In the genomic region with DNA sequence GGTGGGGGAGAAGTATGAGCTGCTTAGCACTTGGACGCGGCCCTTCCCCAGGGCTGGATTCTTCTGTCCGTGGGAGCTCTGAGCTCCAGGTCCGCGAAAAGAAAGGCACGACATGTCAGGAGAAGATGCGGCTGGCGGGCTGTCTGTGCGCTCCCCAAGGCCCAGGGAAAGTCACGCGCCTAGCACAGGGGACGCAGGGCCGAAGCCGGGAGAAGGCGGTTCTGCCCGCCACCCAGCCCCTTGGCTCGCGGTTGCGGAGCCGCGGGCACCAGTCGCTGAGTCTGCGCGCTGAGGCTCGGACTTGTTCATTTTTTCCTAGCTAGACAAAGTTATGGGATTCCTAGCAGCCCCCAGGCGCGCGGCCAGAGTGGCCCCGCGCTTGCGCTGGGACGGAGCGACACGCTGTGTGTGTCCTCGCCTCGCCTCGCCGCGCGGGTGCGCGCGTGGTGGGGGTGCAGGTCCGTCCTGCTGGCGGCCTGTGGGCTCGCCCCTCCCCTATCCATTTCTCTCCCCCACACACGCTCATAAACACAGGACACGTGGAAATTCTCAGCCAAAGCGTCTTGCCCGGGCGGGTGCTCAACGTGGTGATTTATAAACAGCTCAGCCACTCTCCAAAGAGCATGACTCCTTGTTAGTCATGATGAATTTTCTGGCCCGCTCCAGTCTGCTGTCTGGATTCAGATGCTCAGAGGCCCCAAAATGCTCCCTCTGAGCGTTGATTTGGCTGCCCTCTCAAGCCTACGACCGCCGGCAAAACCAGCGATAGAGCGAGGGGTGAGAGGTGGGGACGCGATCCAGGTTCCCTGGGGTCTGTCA, we compare ENCODE assay signal across 9 cellular contexts. TPM values are rescaled to one million over a fixed set of nuclear protein-coding genes. Genes with fewer than 3 reads are reported as not detected.
DNase-seq lines count a peak whose midpoint lies in the region; ATAC-seq, FAIRE-seq and TF ChIP-seq lines count a peak whose summit lies in the region.
"Had no signal": no experiment of that assay in that cellular context is flagged by ENCODE, and none has a peak within 500 bp of the region (broad histone marks: within the 10 kb centered on the region; RNA-seq: fewer than 3 reads in every experiment).

No MANE protein-coding gene starts in this region.

- ATAC-seq in naive B cell (ENCODE audit: low read depth in 2 of 2): no peak
- no peak for ATAC-seq in HG03039 (IDR thresholded peaks at IDR 0.05; ENCODE audit: unreplicated experiment)
- no peak for ATAC-seq in GM18909 (IDR thresholded peaks at IDR 0.05; ENCODE audit: poor library complexity, unreplicated experiment)

- dilution Hi-C loops in endothelial cell of umbilical vein (cut with MboI; ENCODE audit: extremely low pct_ligation_motif_present, low sequenced_read_pairs): no loop called here

- H3K4me1 Mint-ChIP-seq in T-helper 1 cell treated with Interleukin-12 subunit alpha and Interleukin-12 subunit beta and Interleukin-4 antibody, amounts not matched to agents 30 μg/mL and 1 μg/mL, for 36 hours (ENCODE audit: low read depth): peaks cover 21% of the 10 kb centered on the region
- peaks cover 54 to 63% (median 54%) of the 10 kb centered on the region in 3 donors for H3K4me1 Mint-ChIP-seq in naive B cell

- TF ChIP-seq CTCF in endothelial cell of umbilical vein (IDR thresholded peaks at IDR 0.05; ENCODE audit: extremely low read depth in 1 of 2, insufficient read depth in 1 of 2, low read depth in 1 of 2, low read length in 2 of 2) (no peak), prostate gland (IDR thresholded peaks at IDR 0.05) (no peak)

- no peak for FAIRE-seq in endothelial cell of umbilical vein (lab: Jason Lieb, UNC)

- CTCF ChIA-PET in endothelial cell of umbilical vein (lab: Charles Lee): interaction anchor here (1.3 to 1.5 kb wide), 2 partner anchors 10 to 287 kb away, joined by 4 to 8 read pairs; no protein-coding TSS in a partner anchor

- POLR2A ChIA-PET in endothelial cell of umbilical vein (lab: Charles Lee): no interaction called here

- H3K36me3 Mint-ChIP-seq in T-helper 1 cell treated with Interleukin-12 subunit alpha and Interleukin-12 subunit beta and Interleukin-4 antibody, amounts not matched to agents 30 μg/mL and 1 μg/mL, for 36 hours (ENCODE audit: low read depth): no peaks in the 10 kb centered on the region
- peaks cover 0 to 16% of the 10 kb centered on the region in 2 donors for H3K36me3 Mint-ChIP-seq in naive B cell

- peaks cover 82% of the 10 kb centered on the region for H3K27me3 Mint-ChIP-seq in T-helper 1 cell treated with Interleukin-12 subunit alpha and Interleukin-12 subunit beta and Interleukin-4 antibody, amounts not matched to agents 30 μg/mL and 1 μg/mL, for 36 hours (ENCODE audit: low read depth)
- H3K27me3 Mint-ChIP-seq in naive B cell: peaks cover 74 to 92% (median 91%) of the 10 kb centered on the region in 3 donors

- H3K27me3 ChIP-seq in endothelial cell of umbilical vein (ENCODE audit: control insufficient read depth in 2 of 2, insufficient read depth in 2 of 2, low read length in 2 of 2) (peaks cover 82 to 93% of the 10 kb centered on the region in 2 experiments), prostate gland (replicated peaks; ENCODE audit: insufficient read depth) (peaks cover 58% of the 10 kb centered on the region)

- peaks cover 9% of the 10 kb centered on the region for H3K4me1 ChIP-seq in endothelial cell of umbilical vein (ENCODE audit: control insufficient read depth, extremely low read depth, insufficient read depth, low read length)
- H3K4me1 ChIP-seq in prostate gland (replicated peaks): peaks cover 9% of the 10 kb centered on the region

- TF ChIP-seq POLR2A in endothelial cell of umbilical vein (IDR thresholded peaks at IDR 0.05; ENCODE audit: low read depth, low read length) (no peak), prostate gland (IDR thresholded peaks at IDR 0.05) (no peak)

- no TSS peak for BruUV-seq in endothelial cell of umbilical vein (replicated peaks; lab: Mats Ljungman, UMichigan)

- H4K20me1 ChIP-seq in endothelial cell of umbilical vein (replicated peaks; ENCODE audit: control insufficient read depth, extremely low read depth, insufficient read depth, low read length): no peaks in the 10 kb centered on the region

- WGBS in prostate gland: 2% methylated on average over 53 of the region's 61 CpGs

- H3K27ac Mint-ChIP-seq in T-helper 1 cell treated with Interleukin-12 subunit alpha and Interleukin-12 subunit beta and Interleukin-4 antibody, amounts not matched to agents 30 μg/mL and 1 μg/mL, for 36 hours: peak overlapping the region; percentile 71
- H3K27ac Mint-ChIP-seq in naive B cell: peak overlapping the region in 3 of 6 donors; percentile 34 to 94 (median 71)

- intact Hi-C loops in endothelial cell of umbilical vein (cut with micrococcal nuclease) (loop anchor here (5.0 to 10.0 kb wide), 2 partner anchors 125 to 762 kb away; no protein-coding TSS in a partner anchor), prostate gland (cut with DNase I) (no loop called here)

- no peak for DNase-seq in T-helper 1 cell
- DNase-seq in NCI-H774 (lab: John Stamatoyannopoulos, UW): peak; percentile 36
- no peak for DNase-seq in endothelial cell of umbilical vein (ENCODE audit: low read depth, low spot score)
- DNase-seq in naive B cell: no peak
- no peak for DNase-seq in prostate gland (ENCODE audit: low spot score)

- no peak overlapping the region for H3K9ac ChIP-seq in endothelial cell of umbilical vein (replicated peaks; ENCODE audit: extremely low read depth, insufficient read depth, low read length)

- H2AFZ ChIP-seq in endothelial cell of umbilical vein (ENCODE audit: low read depth, low read length): peak overlapping the region; percentile 18

- H3K9me1 ChIP-seq in endothelial cell of umbilical vein (replicated peaks; ENCODE audit: control insufficient read depth, extremely low read depth, insufficient read depth, low read length): no peaks in the 10 kb centered on the region

- no peaks in the 10 kb centered on the region for H3K9me3 Mint-ChIP-seq in T-helper 1 cell treated with Interleukin-12 subunit alpha and Interleukin-12 subunit beta and Interleukin-4 antibody, amounts not matched to agents 30 μg/mL and 1 μg/mL, for 36 hours
- H3K9me3 Mint-ChIP-seq in naive B cell: peaks cover 0 to 16% (median 1%) of the 10 kb centered on the region in 7 donors

- no peak overlapping the region for H3K4me3 Mint-ChIP-seq in T-helper 1 cell treated with Interleukin-12 subunit alpha and Interleukin-12 subunit beta and Interleukin-4 antibody, amounts not matched to agents 30 μg/mL and 1 μg/mL, for 36 hours
- peak overlapping the region; percentile 89 to 97 (median 92) for H3K4me3 Mint-ChIP-seq in naive B cell

- H3K9me3 ChIP-seq in endothelial cell of umbilical vein (replicated peaks; ENCODE audit: control insufficient read depth, insufficient read depth, low read length) (no peaks in the 10 kb centered on the region), prostate gland (no peaks in the 10 kb centered on the region)
- H3K9me3 ChIP-seq: uterus had no signal

- no peaks in the 10 kb centered on the region for H3K36me3 ChIP-seq in endothelial cell of umbilical vein (ENCODE audit: control insufficient read depth in 2 of 2, extremely low read depth in 1 of 2, insufficient read depth in 2 of 2, low read length in 2 of 2)
- no peaks in the 10 kb centered on the region for H3K36me3 ChIP-seq in prostate gland
- H3K36me3 ChIP-seq: uterus had no signal

- no peak overlapping the region for H3K4me2 ChIP-seq in endothelial cell of umbilical vein (ENCODE audit: insufficient read depth, low read length)

- no peak overlapping the region for H3K27ac ChIP-seq in endothelial cell of umbilical vein (ENCODE audit: insufficient read depth, low read depth, low read length)
- H3K27ac ChIP-seq in prostate gland: no peak overlapping the region
- H3K27ac ChIP-seq: uterus had no signal

- no peaks in the 10 kb centered on the region for H3K79me2 ChIP-seq in endothelial cell of umbilical vein (ENCODE audit: control insufficient read depth, insufficient read depth, low read length)

- H3K4me3 ChIP-seq in endothelial cell of umbilical vein (replicated peaks in 1 of 3; ENCODE audit: insufficient read depth in 1 of 3, low read depth in 1 of 3, low read length in 3 of 3) (no peak overlapping the region), prostate gland (peak overlapping the region in 1 of 2 donors; percentile 33)

TF ChIP-seq in endothelial cell of umbilical vein, 7 proteins besides CTCF, POLR2A, EP300 and RAD21:
- TF ChIP-seq, protein P1, sequence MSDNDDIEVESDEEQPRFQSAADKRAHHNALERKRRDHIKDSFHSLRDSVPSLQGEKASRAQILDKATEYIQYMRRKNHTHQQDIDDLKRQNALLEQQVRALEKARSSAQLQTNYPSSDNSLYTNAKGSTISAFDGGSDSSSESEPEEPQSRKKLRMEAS (IDR thresholded peaks at IDR 0.05; ENCODE audit: insufficient read depth, insufficient read length): no peak
- no peak for TF ChIP-seq MYC (IDR thresholded peaks at IDR 0.05; ENCODE audit: low read depth, low read length)
- TF ChIP-seq FOS (IDR thresholded peaks at IDR 0.05; ENCODE audit: borderline replicate concordance, insufficient read depth, low read length): no peak
- TF ChIP-seq EZH2 (IDR thresholded peaks at IDR 0.05; ENCODE audit: borderline replicate concordance, low read depth, low read length, severe bottlenecking): peak; percentile 87
- TF ChIP-seq GATA2 (IDR thresholded peaks at IDR 0.05; ENCODE audit: insufficient read depth, insufficient read length, low read depth, low read length): no peak

RNA-seq across cellular contexts. Expression of a gene that starts 1.9 kb away (rescaled TPM):
- total RNA-seq in endothelial cell of umbilical vein (not detected in 2 replicates), prostate gland (not detected)
- polyA plus RNA-seq in endothelial cell of umbilical vein (not detected in 2 replicates), naive B cell (ENCODE audit: low read depth in 6 of 6) (not detected)
- not detected in 2 replicates for polyA plus RNA-seq in endothelial cell of umbilical vein (2011; cell fraction: cytosol; rRNA removed)
- polyA plus RNA-seq in endothelial cell of umbilical vein (2011; cell fraction: nucleus; rRNA removed): not detected in 2 replicates
- not detected in 2 replicates for polyA plus RNA-seq in endothelial cell of umbilical vein (2012)
- 0.05 TPM in 1 of 2 replicates, not detected in the other for polyA minus RNA-seq in endothelial cell of umbilical vein
- 0.41 TPM for polyA minus RNA-seq in endothelial cell of umbilical vein (2011; cell fraction: cytosol; rRNA and poly(A)+ RNA removed)
- not detected in 2 replicates for polyA minus RNA-seq in endothelial cell of umbilical vein (2011; cell fraction: nucleus; rRNA and poly(A)+ RNA removed)
- total RNA-seq: uterus had no signal
